15 cellular contexts compared by ENCODE assay signal in the genomic region with DNA sequence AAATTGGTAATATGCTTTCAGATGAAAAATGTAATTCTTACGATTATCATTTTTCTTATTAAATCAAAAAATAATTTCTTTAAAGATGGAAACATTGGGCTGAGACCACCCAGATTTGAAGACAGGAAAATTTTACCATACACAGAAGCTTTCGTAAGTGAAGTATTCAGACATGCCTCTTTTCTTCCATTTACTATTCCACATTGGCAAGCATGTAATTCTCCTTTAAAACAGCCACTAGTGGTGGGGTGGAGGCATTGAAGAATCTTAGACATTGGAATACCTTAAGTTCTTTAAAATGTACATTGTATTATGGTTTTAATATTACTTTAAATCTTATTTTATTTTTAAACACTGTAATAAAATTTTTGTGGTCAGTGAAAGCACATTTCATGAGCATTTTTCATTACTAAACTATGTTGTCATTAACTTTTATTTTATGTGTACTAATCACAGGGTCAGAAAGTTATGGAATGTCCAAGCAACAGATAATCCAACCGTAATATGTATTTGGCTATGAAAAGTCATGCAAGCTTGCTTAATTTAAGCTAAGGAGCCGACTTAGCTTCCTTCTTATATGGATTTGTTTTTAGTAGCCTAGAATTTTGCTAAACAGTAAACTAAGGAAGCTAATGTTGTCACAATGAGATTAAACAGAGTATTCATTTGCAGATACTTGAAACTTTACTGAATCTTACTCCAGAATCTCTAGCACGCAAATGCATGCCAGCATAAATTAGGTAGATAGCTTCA.
A peak's percentile ranks its signal among the peaks of the same experiment; 100 is the strongest.
DNase-seq lines count a peak whose midpoint lies in the region; ATAC-seq and TF ChIP-seq lines count a peak whose summit lies in the region.
"Had no signal": no experiment of that assay in that cellular context is flagged by ENCODE, and none has a peak within 500 bp of the region (broad histone marks: within the 10 kb centered on the region; RNA-seq: fewer than 3 reads in every experiment).

No MANE protein-coding gene starts in this region.

- no peaks in the 10 kb centered on the region for H3K4me1 Mint-ChIP-seq in activated T-helper 17 cell treated with anti-CD3 and anti-CD28 coated beads, Interleukin-2, amount 50 U/mL, for 72 hours
- H3K4me1 Mint-ChIP-seq in natural killer cell, result peaks cover 6 to 7% of the 10 kb centered on the region in 2 donors

- H3K27me3 Mint-ChIP-seq in activated T-helper 17 cell treated with anti-CD3 and anti-CD28 coated beads, Interleukin-2, amount 50 U/mL, for 72 hours, result peaks cover 11% of the 10 kb centered on the region
- peaks cover 9 to 24% of the 10 kb centered on the region in 2 donors for H3K27me3 Mint-ChIP-seq in natural killer cell (ENCODE audit: low read depth in 2 of 2)

- CTCF ChIA-PET in AG04449 (lab: Yijun Ruan, JAX), result interaction anchor here (0.6 to 1.4 kb wide), 4 partner anchors 11 to 212 kb away, joined by 3 to 9 read pairs (median 4); no protein-coding TSS in a partner anchor

- TF ChIP-seq CTCF in AG04449 (IDR thresholded peaks at IDR 0.05; ENCODE audit: insufficient read depth, low read length, missing control alignments), result no peak
- TF ChIP-seq CTCF in choroid plexus epithelial cell (conservative IDR thresholded peaks at IDR 0.05; ENCODE audit: low read depth, low read length), result peak; percentile 30
- no peak for TF ChIP-seq CTCF in natural killer cell (IDR thresholded peaks at IDR 0.05)

- intact Hi-C loops in natural killer cell (cut with micrococcal nuclease), result no loop called here

- no peak overlapping the region for H3K27ac Mint-ChIP-seq in activated T-helper 17 cell treated with anti-CD3 and anti-CD28 coated beads, Interleukin-2, amount 50 U/mL, for 72 hours
- no peak overlapping the region for H3K27ac Mint-ChIP-seq in natural killer cell

- POLR2A ChIA-PET in AG04449 (lab: Yijun Ruan, JAX), result no interaction called here

- DNase-seq in AG04449 (ENCODE audit: low read depth, low spot score) (peak; percentile 14), HT-29 (ENCODE audit: low spot score) (peak; percentile 31), choroid plexus epithelial cell (ENCODE audit: low read depth) (peak; percentile 56), kidney tubule cell (ENCODE audit: low spot score) (peak; percentile 21), natural killer cell (no peak)
- no peak for DNase-seq in stimulated activated CD4-positive, alpha-beta T cell treated with anti-CD3 and anti-CD28 coated beads, Interleukin-4, amount 100 ng/mL, for 24 hours
- DNase-seq: activated gamma-delta T cell treated with Interleukin-2 at 50 U/mL for 16 hours; central memory CD4-positive, alpha-beta T cell; DND-41; MG63; midbrain; pancreas; upper lobe of left lung had no signal

- H3K36me3 Mint-ChIP-seq in activated T-helper 17 cell treated with anti-CD3 and anti-CD28 coated beads, Interleukin-2, amount 50 U/mL, for 72 hours (ENCODE audit: low read depth), result no peaks in the 10 kb centered on the region
- H3K36me3 Mint-ChIP-seq in natural killer cell, result no peaks in the 10 kb centered on the region

- no peak overlapping the region for H3K4me3 ChIP-seq in AG04449 (ENCODE audit: low read depth, low read length)
- no peak overlapping the region for H3K4me3 ChIP-seq in choroid plexus epithelial cell (ENCODE audit: low read depth, low read length)
- H3K4me3 ChIP-seq: MG63, pancreas, upper lobe of left lung had no signal

- no peak overlapping the region for H3K4me3 Mint-ChIP-seq in activated T-helper 17 cell treated with anti-CD3 and anti-CD28 coated beads, Interleukin-2, amount 50 U/mL, for 72 hours
- no peak overlapping the region for H3K4me3 Mint-ChIP-seq in natural killer cell

- ATAC-seq in activated T-helper 17 cell treated with anti-CD3 and anti-CD28 coated beads, Interleukin-2, amount 50 U/mL, for 72 hours (replicated peaks), result no peak
- ATAC-seq in GM19463 (IDR thresholded peaks at IDR 0.05; ENCODE audit: unreplicated experiment) (no peak), natural killer cell (no peak)

- H3K9me3 Mint-ChIP-seq in activated T-helper 17 cell treated with anti-CD3 and anti-CD28 coated beads, Interleukin-2, amount 50 U/mL, for 72 hours, result no peaks in the 10 kb centered on the region
- no peaks in the 10 kb centered on the region for H3K9me3 Mint-ChIP-seq in natural killer cell

Comparison
In these comparisons a context has a peak if more than half of its experiments do, and no peak if none do; other contexts are left out.
1. DNase-seq: peak in AG04449 (single experiment), HT-29 (single experiment), choroid plexus epithelial cell (single experiment) and kidney tubule cell (single experiment); none in stimulated activated CD4-positive, alpha-beta T cell treated with anti-CD3 and anti-CD28 coated beads, Interleukin-4, amount 100 ng/mL, for 24 hours (single experiment) and natural killer cell (single experiment).